ENCODE assay signal across 1 cellular context in the genomic region with DNA sequence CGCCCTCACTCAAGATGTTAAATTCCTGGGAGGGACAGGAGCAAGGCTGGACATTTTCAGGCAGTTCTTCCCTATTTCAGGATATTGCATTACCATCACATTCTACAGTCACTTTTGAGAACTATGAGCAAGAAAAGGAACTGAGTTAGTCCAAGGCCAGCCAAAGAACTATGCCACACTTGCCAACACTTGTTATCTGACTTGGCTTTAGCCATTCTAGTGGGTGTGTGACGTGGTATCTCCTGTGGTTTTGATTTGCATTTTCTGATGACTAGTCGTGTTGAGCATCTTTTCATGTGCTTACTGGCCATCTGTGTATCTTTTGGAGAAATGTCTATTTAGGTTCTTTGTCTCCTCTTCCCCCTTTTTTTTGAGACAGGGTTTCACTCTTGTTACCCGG.
TF ChIP-seq lines count a peak whose summit lies in the region.

No MANE protein-coding gene starts in this region.

TF ChIP-seq in H1, 55 proteins besides CTCF, POLR2A, EP300 and RAD21 (continued from another document):
- TF ChIP-seq, protein P1, sequence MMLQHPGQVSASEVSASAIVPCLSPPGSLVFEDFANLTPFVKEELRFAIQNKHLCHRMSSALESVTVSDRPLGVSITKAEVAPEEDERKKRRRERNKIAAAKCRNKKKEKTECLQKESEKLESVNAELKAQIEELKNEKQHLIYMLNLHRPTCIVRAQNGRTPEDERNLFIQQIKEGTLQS (IDR thresholded peaks at IDR 0.05; ENCODE audit: insufficient read depth, low read depth, low read length): no peak
- no peak for TF ChIP-seq CBX5 (IDR thresholded peaks at IDR 0.05; ENCODE audit: low read depth, low read length)
- TF ChIP-seq CEBPB (IDR thresholded peaks at IDR 0.05; ENCODE audit: low read depth, low read length): no peak
- no peak for TF ChIP-seq SIRT6 (IDR thresholded peaks at IDR 0.05; ENCODE audit: low read length)
- no peak for TF ChIP-seq ASH2L (IDR thresholded peaks at IDR 0.05; ENCODE audit: low read length)
- TF ChIP-seq KDM4A (IDR thresholded peaks at IDR 0.05; ENCODE audit: low read depth, low read length, severe bottlenecking): no peak
TF ChIP-seq in H1: peak in this region for 0.
